In genomic region chr15:81000144-81000625, GRCh38 we compare ENCODE assay signal across 8 cellular contexts. TPM values are rescaled to one million over a fixed set of nuclear protein-coding genes. Genes with fewer than 3 reads are reported as not detected.
DNase-seq lines count a peak whose midpoint lies in the region; ATAC-seq and TF ChIP-seq lines count a peak whose summit lies in the region.

No MANE protein-coding gene starts in this region.

- H3K27ac Mint-ChIP-seq in activated CD4-positive, alpha-beta T cell treated with anti-CD3 and anti-CD28 coated beads, Interleukin-2, amount 10 ng/mL, durations not matched to agents 7 days and 5 days = peak overlapping the region; percentile 98
- peak overlapping the region; percentile 90 for H3K27ac Mint-ChIP-seq in T-helper 1 cell treated with Interleukin-12 subunit alpha and Interleukin-12 subunit beta and Interleukin-4 antibody, amounts not matched to agents 30 μg/mL and 1 μg/mL, for 36 hours
- H3K27ac Mint-ChIP-seq in osteocyte (ENCODE audit: unreplicated experiment) = peak overlapping the region; percentile 96

- peaks cover 58% of the 10 kb centered on the region for H3K4me1 Mint-ChIP-seq in activated CD4-positive, alpha-beta T cell treated with anti-CD3 and anti-CD28 coated beads, Interleukin-2, amount 10 ng/mL, durations not matched to agents 7 days and 5 days
- peaks cover 57% of the 10 kb centered on the region for H3K4me1 Mint-ChIP-seq in T-helper 1 cell treated with Interleukin-12 subunit alpha and Interleukin-12 subunit beta and Interleukin-4 antibody, amounts not matched to agents 30 μg/mL and 1 μg/mL, for 36 hours (ENCODE audit: low read depth)
- H3K4me1 Mint-ChIP-seq in osteocyte (ENCODE audit: unreplicated experiment) = peaks cover 29% of the 10 kb centered on the region

- peaks cover 39% of the 10 kb centered on the region for H3K36me3 Mint-ChIP-seq in activated CD4-positive, alpha-beta T cell treated with anti-CD3 and anti-CD28 coated beads, Interleukin-2, amount 10 ng/mL, durations not matched to agents 7 days and 5 days (ENCODE audit: low read depth)
- peaks cover 24% of the 10 kb centered on the region for H3K36me3 Mint-ChIP-seq in T-helper 1 cell treated with Interleukin-12 subunit alpha and Interleukin-12 subunit beta and Interleukin-4 antibody, amounts not matched to agents 30 μg/mL and 1 μg/mL, for 36 hours (ENCODE audit: low read depth)
- H3K36me3 Mint-ChIP-seq in osteocyte (ENCODE audit: unreplicated experiment) = peaks cover 7% of the 10 kb centered on the region

- DNase-seq in activated CD4-positive, alpha-beta T cell treated with anti-CD3 and anti-CD28 coated beads, Interleukin-2, amount 10 ng/mL, durations not matched to agents 7 days and 5 days = peak; percentile 21
- DNase-seq in activated CD4-positive, alpha-beta T cell treated with anti-CD3 and anti-CD28 coated beads, Interleukin-2, amount 50 U/mL, for 48 hours = no peak
- DNase-seq in fibroblast of peridontal ligament (ENCODE audit: extremely low read depth) (peak; percentile 43), osteocyte (ENCODE audit: extremely low spot score, unreplicated experiment) (no peak), hepatic stellate cell (ENCODE audit: low spot score) (no peak)

- peaks cover 3% of the 10 kb centered on the region for H3K9me3 Mint-ChIP-seq in activated CD4-positive, alpha-beta T cell treated with anti-CD3 and anti-CD28 coated beads, Interleukin-2, amount 10 ng/mL, durations not matched to agents 7 days and 5 days
- no peaks in the 10 kb centered on the region for H3K9me3 Mint-ChIP-seq in T-helper 1 cell treated with Interleukin-12 subunit alpha and Interleukin-12 subunit beta and Interleukin-4 antibody, amounts not matched to agents 30 μg/mL and 1 μg/mL, for 36 hours
- H3K9me3 Mint-ChIP-seq in osteocyte (ENCODE audit: unreplicated experiment) = no peaks in the 10 kb centered on the region

- H3K27me3 Mint-ChIP-seq in activated CD4-positive, alpha-beta T cell treated with anti-CD3 and anti-CD28 coated beads, Interleukin-2, amount 10 ng/mL, durations not matched to agents 7 days and 5 days = no peaks in the 10 kb centered on the region
- no peaks in the 10 kb centered on the region for H3K27me3 Mint-ChIP-seq in T-helper 1 cell treated with Interleukin-12 subunit alpha and Interleukin-12 subunit beta and Interleukin-4 antibody, amounts not matched to agents 30 μg/mL and 1 μg/mL, for 36 hours (ENCODE audit: low read depth)
- H3K27me3 Mint-ChIP-seq in osteocyte (ENCODE audit: unreplicated experiment) = no peaks in the 10 kb centered on the region

- TF ChIP-seq CTCF in osteocyte (IDR thresholded peaks at IDR 0.05) = no peak

- peak overlapping the region; percentile 95 for H3K4me3 Mint-ChIP-seq in activated CD4-positive, alpha-beta T cell treated with anti-CD3 and anti-CD28 coated beads, Interleukin-2, amount 10 ng/mL, durations not matched to agents 7 days and 5 days
- peak overlapping the region; percentile 90 for H3K4me3 Mint-ChIP-seq in T-helper 1 cell treated with Interleukin-12 subunit alpha and Interleukin-12 subunit beta and Interleukin-4 antibody, amounts not matched to agents 30 μg/mL and 1 μg/mL, for 36 hours
- H3K4me3 Mint-ChIP-seq in osteocyte (ENCODE audit: unreplicated experiment) = peak overlapping the region; percentile 92

- CTCF ChIA-PET in activated CD4-positive, alpha-beta T cell treated with anti-CD3 and anti-CD28 coated beads, Interleukin-2, amount 10 ng/mL, durations not matched to agents 7 days and 5 days (lab: Charles Lee) = interaction anchor here (1.2 to 2.4 kb wide), 3 partner anchors 10 to 266 kb away, joined by 3 to 8 read pairs (median 4); no protein-coding TSS in a partner anchor

- POLR2A ChIA-PET in activated CD4-positive, alpha-beta T cell treated with anti-CD3 and anti-CD28 coated beads, Interleukin-2, amount 10 ng/mL, durations not matched to agents 7 days and 5 days (lab: Charles Lee) = no interaction called here

- ATAC-seq in HG02840 (IDR thresholded peaks at IDR 0.05; ENCODE audit: low FRiP score, unreplicated experiment) (no peak), GM21528 (IDR thresholded peaks at IDR 0.05; ENCODE audit: low FRiP score, unreplicated experiment) (no peak)

RNA-seq across cellular contexts. Expression of gene TLNRD1, which starts 0.5 kb away (rescaled TPM):
- total RNA-seq in activated CD4-positive, alpha-beta T cell treated with anti-CD3 and anti-CD28 coated beads, Interleukin-2, amount 10 ng/mL, durations not matched to agents 7 days and 5 days = 10 to 100 TPM; 28.6 to 34.2 TPM
- 10.6 and 11.5 TPM in 2 replicates for total RNA-seq in osteocyte

RNA-seq across cellular contexts. Expression of gene MESD, which starts 10.6 kb away (rescaled TPM):
- total RNA-seq in activated CD4-positive, alpha-beta T cell treated with anti-CD3 and anti-CD28 coated beads, Interleukin-2, amount 10 ng/mL, durations not matched to agents 7 days and 5 days = 10 to 100 TPM; 34.0 to 34.3 TPM
- 25.3 and 26.3 TPM in 2 replicates for total RNA-seq in osteocyte

Comparison
In these comparisons a context has a peak if more than half of its experiments do, and no peak if none do; other contexts are left out.
1. DNase-seq: peak in activated CD4-positive, alpha-beta T cell treated with anti-CD3 and anti-CD28 coated beads, Interleukin-2, amount 10 ng/mL, durations not matched to agents 7 days and 5 days (single experiment) and fibroblast of peridontal ligament (single experiment); none in activated CD4-positive, alpha-beta T cell treated with anti-CD3 and anti-CD28 coated beads, Interleukin-2, amount 50 U/mL, for 48 hours (0 of 2), osteocyte (single experiment) and hepatic stellate cell (single experiment).
2. Peak in every context shown above with its lines, with median percentiles within 50 percentile points of each other: H3K27ac Mint-ChIP-seq and H3K4me3 Mint-ChIP-seq.